In the genomic region with DNA sequence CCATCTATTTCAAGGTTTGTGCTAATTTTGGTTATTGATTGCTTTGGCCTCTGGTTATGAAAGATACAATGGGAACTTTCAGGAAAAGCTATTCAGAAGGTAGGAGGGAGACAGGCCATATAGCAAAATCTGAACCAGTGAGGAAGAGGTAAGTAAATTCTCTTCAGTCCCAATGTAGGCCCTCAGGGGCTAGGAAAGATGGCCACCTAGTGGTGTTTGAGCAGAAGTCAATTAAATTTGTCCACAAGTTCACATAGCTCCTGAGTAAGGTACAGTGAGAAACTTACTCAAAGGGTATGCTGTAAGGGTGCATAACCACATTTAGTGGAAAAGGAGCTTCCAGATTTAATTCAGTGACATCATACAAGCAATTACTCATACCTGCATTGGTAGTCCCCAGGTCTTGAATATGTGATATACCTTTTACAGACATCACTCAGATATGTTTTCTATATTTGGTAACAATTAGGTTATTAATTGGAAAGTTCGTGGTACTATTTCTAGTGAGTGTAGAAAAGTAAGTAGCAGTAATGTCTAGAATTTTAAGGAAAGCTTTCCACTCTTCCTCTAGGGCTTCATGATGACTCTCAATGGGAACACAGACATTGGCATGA, we compare ENCODE assay signal across 2 cellular contexts.
A peak's percentile ranks its signal among the peaks of the same experiment; 100 is the strongest.
TF ChIP-seq lines count a peak whose summit lies in the region.

No MANE protein-coding gene starts in this region.

TF ChIP-seq in IMR-90, 13 proteins besides CTCF, POLR2A, EP300 and RAD21:
- TF ChIP-seq, protein P1, sequence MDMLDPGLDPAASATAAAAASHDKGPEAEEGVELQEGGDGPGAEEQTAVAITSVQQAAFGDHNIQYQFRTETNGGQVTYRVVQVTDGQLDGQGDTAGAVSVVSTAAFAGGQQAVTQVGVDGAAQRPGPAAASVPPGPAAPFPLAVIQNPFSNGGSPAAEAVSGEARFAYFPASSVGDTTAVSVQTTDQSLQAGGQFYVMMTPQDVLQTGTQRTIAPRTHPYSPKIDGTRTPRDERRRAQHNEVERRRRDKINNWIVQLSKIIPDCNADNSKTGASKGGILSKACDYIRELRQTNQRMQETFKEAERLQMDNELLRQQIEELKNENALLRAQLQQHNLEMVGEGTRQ (IDR thresholded peaks at IDR 0.05; ENCODE audit: low read depth, low read length), result no peak
- no peak for TF ChIP-seq MXI1 (IDR thresholded peaks at IDR 0.05; ENCODE audit: borderline replicate concordance, low read depth, low read length)
- no peak for TF ChIP-seq MAFK (IDR thresholded peaks at IDR 0.05; ENCODE audit: low read depth, low read length)
- no peak for TF ChIP-seq FOS (IDR thresholded peaks at IDR 0.05; ENCODE audit: low read depth, low read length)
- peak; percentile 88 for TF ChIP-seq SMC3 (IDR thresholded peaks at IDR 0.05; ENCODE audit: low read depth, low read length)
- TF ChIP-seq CHD1 (IDR thresholded peaks at IDR 0.05; ENCODE audit: low read depth, low read length), result no peak

TF ChIP-seq in K562, 482 proteins besides CTCF, POLR2A, EP300 and RAD21:
- peak; percentile 59 for TF ChIP-seq SMC3 (conservative IDR thresholded peaks at IDR 0.05; ENCODE audit: insufficient read depth, low read depth, low read length)
- no peak for TF ChIP-seq MED1 (CRISPR knock-in tag; IDR thresholded peaks at IDR 0.05; ENCODE audit: borderline replicate concordance)
- TF ChIP-seq, protein P2, sequence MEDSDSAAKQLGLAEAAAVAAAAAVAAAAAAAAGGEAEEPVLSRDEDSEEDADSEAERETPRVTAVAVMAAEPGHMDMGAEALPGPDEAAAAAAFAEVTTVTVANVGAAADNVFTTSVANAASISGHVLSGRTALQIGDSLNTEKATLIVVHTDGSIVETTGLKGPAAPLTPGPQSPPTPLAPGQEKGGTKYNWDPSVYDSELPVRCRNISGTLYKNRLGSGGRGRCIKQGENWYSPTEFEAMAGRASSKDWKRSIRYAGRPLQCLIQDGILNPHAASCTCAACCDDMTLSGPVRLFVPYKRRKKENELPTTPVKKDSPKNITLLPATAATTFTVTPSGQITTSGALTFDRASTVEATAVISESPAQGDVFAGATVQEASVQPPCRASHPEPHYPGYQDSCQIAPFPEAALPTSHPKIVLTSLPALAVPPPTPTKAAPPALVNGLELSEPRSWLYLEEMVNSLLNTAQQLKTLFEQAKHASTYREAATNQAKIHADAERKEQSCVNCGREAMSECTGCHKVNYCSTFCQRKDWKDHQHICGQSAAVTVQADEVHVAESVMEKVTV (CRISPR knock-in tag; IDR thresholded peaks at IDR 0.05), result peak; percentile 13; the same call in 1 of the 2 replicates
- TF ChIP-seq SIX5 (IDR thresholded peaks at IDR 0.05; ENCODE audit: borderline replicate concordance in 1 of 2, insufficient read depth in 1 of 2, low read depth in 1 of 2, low read length in 2 of 2), result no peak
